ENCODE assay signal across 22 cellular contexts in the genomic region with DNA sequence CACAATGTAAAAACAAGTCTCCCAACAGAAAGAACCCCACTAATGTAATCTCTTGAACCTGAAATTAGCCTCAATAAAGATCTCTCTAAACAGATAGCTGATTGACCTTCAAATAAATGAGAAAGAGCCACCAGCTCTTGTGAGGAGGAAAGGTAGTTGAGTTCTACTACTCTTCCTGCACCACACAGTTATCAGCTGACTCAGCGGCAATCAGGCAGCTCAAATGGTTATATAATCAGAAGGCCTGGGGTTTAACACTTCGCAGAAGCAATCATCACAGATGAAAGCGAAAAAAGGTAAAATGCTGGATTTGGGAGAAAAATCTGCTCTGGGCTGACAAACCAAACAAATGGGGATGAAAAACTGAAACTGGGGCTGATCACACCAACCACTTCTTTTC.
DNase-seq lines count a peak whose midpoint lies in the region; ATAC-seq and TF ChIP-seq lines count a peak whose summit lies in the region.
"Had no signal": no experiment of that assay in that cellular context is flagged by ENCODE, and none has a peak within 500 bp of the region (broad histone marks: within the 10 kb centered on the region; RNA-seq: fewer than 3 reads in every experiment).

No MANE protein-coding gene starts in this region.

- H3K4me3 ChIP-seq in HEK293 (ENCODE audit: low read depth, low read length) = no peak overlapping the region
- H3K4me3 ChIP-seq in hepatocyte = no peak overlapping the region
- no peak overlapping the region for H3K4me3 ChIP-seq in PC-3 (ENCODE audit: low read length)
- no peak overlapping the region for H3K4me3 ChIP-seq in sigmoid colon
- H3K4me3 ChIP-seq: tibial nerve had no signal

- CTCF ChIA-PET in HEK293 (lab: Yijun Ruan, JAX) = interaction anchor here (0.6 to 1.5 kb wide), 2 partner anchors 27 to 172 kb away, joined by 3 to 4 read pairs; no protein-coding TSS in a partner anchor
- CTCF ChIA-PET in PC-3 (lab: Charles Lee) = no interaction called here

- H3K27me3 Mint-ChIP-seq in central memory CD8-positive, alpha-beta T cell = no peaks in the 10 kb centered on the region
- H3K27me3 Mint-ChIP-seq: activated CD4-positive, alpha-beta memory T cell treated with anti-CD3 and anti-CD28 coated beads, Interleukin-2, amount 10 ng/mL, durations not matched to agents 7 days and 5 days; CD4-positive, alpha-beta memory T cell had no signal

- no peaks in the 10 kb centered on the region for H3K9me3 ChIP-seq in HEK293 (ENCODE audit: control insufficient read depth, insufficient read depth, low read depth, low read length)
- no peaks in the 10 kb centered on the region for H3K9me3 ChIP-seq in hepatocyte (ENCODE audit: low read depth)
- H3K9me3 ChIP-seq in PC-3 (ENCODE audit: low read length) = no peaks in the 10 kb centered on the region
- no peaks in the 10 kb centered on the region for H3K9me3 ChIP-seq in sigmoid colon
- H3K9me3 ChIP-seq: SK-N-SH, tibial nerve had no signal

- peaks cover 48% of the 10 kb centered on the region for H3K4me1 Mint-ChIP-seq in central memory CD8-positive, alpha-beta T cell
- H3K4me1 Mint-ChIP-seq: activated CD4-positive, alpha-beta memory T cell treated with anti-CD3 and anti-CD28 coated beads, Interleukin-2, amount 10 ng/mL, durations not matched to agents 7 days and 5 days had no signal

- H3K4me3 Mint-ChIP-seq in central memory CD8-positive, alpha-beta T cell = no peak overlapping the region
- H3K4me3 Mint-ChIP-seq: activated CD4-positive, alpha-beta memory T cell treated with anti-CD3 and anti-CD28 coated beads, Interleukin-2, amount 10 ng/mL, durations not matched to agents 7 days and 5 days; endodermal cell; T-helper 2 cell treated with Interferon-gamma antibody and Interleukin-4, amounts not matched to agents 5 μg/mL and 100 μg/mL, for 36 hours had no signal

- H3K9ac ChIP-seq in PC-3 (ENCODE audit: low read length) = no peak overlapping the region
- H3K9ac ChIP-seq: SK-N-SH had no signal

- no peaks in the 10 kb centered on the region for H3F3A ChIP-seq in PC-3 (ENCODE audit: low read length, unreplicated experiment)

- H3K27ac ChIP-seq in HEK293 (ENCODE audit: extremely low read depth, low read depth, low read length) = no peak overlapping the region
- H3K27ac ChIP-seq in hepatocyte = peak overlapping the region; percentile 1
- H3K27ac ChIP-seq in PC-3 (ENCODE audit: low read length) = no peak overlapping the region
- no peak overlapping the region for H3K27ac ChIP-seq in sigmoid colon

- no peaks in the 10 kb centered on the region for H3K9me3 Mint-ChIP-seq in central memory CD8-positive, alpha-beta T cell
- H3K9me3 Mint-ChIP-seq: activated CD4-positive, alpha-beta memory T cell treated with anti-CD3 and anti-CD28 coated beads, Interleukin-2, amount 10 ng/mL, durations not matched to agents 7 days and 5 days; endodermal cell; T-helper 2 cell treated with Interferon-gamma antibody and Interleukin-4, amounts not matched to agents 5 μg/mL and 100 μg/mL, for 36 hours had no signal

- H3K36me3 Mint-ChIP-seq in central memory CD8-positive, alpha-beta T cell (ENCODE audit: insufficient read depth) = peaks cover 8% of the 10 kb centered on the region

- 62% methylated on average over 3 of the region's 3 CpGs for WGBS in hepatocyte (ENCODE audit: low lambda C conversion rate, missing lambda C conversion rate)
- 25 to 61% methylated on average over 3 of the region's 3 CpGs for WGBS in sigmoid colon, 2 donors

- ATAC-seq in central memory CD8-positive, alpha-beta T cell (replicated peaks; ENCODE audit: extremely low read depth, poor library complexity, severe bottlenecking) = no peak
- no peak for ATAC-seq in PC-3

- no peak for TF ChIP-seq EP300 in sigmoid colon (IDR thresholded peaks at IDR 0.05)

- H3K4me2 ChIP-seq in hepatocyte (peak overlapping the region; percentile 41), PC-3 (ENCODE audit: low read length) (no peak overlapping the region)
- H3K4me2 ChIP-seq: SK-N-SH had no signal

- TF ChIP-seq CTCF in HEK293 (tag by site-specific recombination; IDR thresholded peaks at IDR 0.05) (no peak), hepatocyte (IDR thresholded peaks at IDR 0.05; ENCODE audit: poor library complexity) (no peak), PC-3 (conservative IDR thresholded peaks at IDR 0.05; ENCODE audit: low read depth, low read length) (no peak), sigmoid colon (IDR thresholded peaks at IDR 0.05) (no peak)

- H2AFZ ChIP-seq in hepatocyte (no peak overlapping the region), PC-3 (ENCODE audit: low read length) (no peak overlapping the region)

- POLR2A ChIA-PET in HEK293 (lab: Yijun Ruan, JAX) (no interaction called here), PC-3 (lab: Charles Lee; ENCODE audit: unreplicated experiment) (no interaction called here)

- H3K27me3 ChIP-seq in hepatocyte = no peaks in the 10 kb centered on the region
- H3K27me3 ChIP-seq in PC-3 (ENCODE audit: low read length) = no peaks in the 10 kb centered on the region
- no peaks in the 10 kb centered on the region for H3K27me3 ChIP-seq in sigmoid colon
- H3K27me3 ChIP-seq: tibial nerve had no signal

- H3K27ac Mint-ChIP-seq in central memory CD8-positive, alpha-beta T cell (ENCODE audit: low read depth) = peak overlapping the region; percentile 29
- H3K27ac Mint-ChIP-seq: activated CD4-positive, alpha-beta memory T cell treated with anti-CD3 and anti-CD28 coated beads, Interleukin-2, amount 10 ng/mL, durations not matched to agents 7 days and 5 days; T-helper 2 cell treated with Interferon-gamma antibody and Interleukin-4, amounts not matched to agents 5 μg/mL and 100 μg/mL, for 36 hours had no signal

- H3K36me3 ChIP-seq in HEK293 (ENCODE audit: control insufficient read depth in 2 of 2, insufficient read depth in 1 of 2, low read length in 2 of 2) (peaks cover 0 to 6% of the 10 kb centered on the region in 2 experiments; a peak in 1 of 3 replicates), hepatocyte (replicated peaks; ENCODE audit: insufficient read depth, low read depth) (no peaks in the 10 kb centered on the region), PC-3 (ENCODE audit: low read depth, low read length) (no peaks in the 10 kb centered on the region), sigmoid colon (peaks cover 0 to 3% (median 0%) of the 10 kb centered on the region in 4 donors)
- H3K36me3 ChIP-seq: tibial nerve had no signal

- H4K20me1 ChIP-seq in hepatocyte (ENCODE audit: insufficient read depth, poor library complexity, severe bottlenecking) (peaks cover 6% of the 10 kb centered on the region), PC-3 (ENCODE audit: low read length) (no peaks in the 10 kb centered on the region)

- no peak for DNase-seq in central memory CD8-positive, alpha-beta T cell (ENCODE audit: low spot score in 2 of 2)
- DNase-seq in hepatocyte (ENCODE audit: low spot score) (peak; percentile 19), putamen (ENCODE audit: low spot score) (peak; percentile 47), PC-3 (no peak), NCI-H748 (lab: John Stamatoyannopoulos, UW; ENCODE audit: unreplicated experiment) (no peak), SHP77 (lab: John Stamatoyannopoulos, UW) (no peak), sigmoid colon (no peak)
- DNase-seq: activated CD4-positive, alpha-beta memory T cell treated with anti-CD3 and anti-CD28 coated beads, Interleukin-2, amount 10 ng/mL, durations not matched to agents 7 days and 5 days; activated CD4-positive, CD25-positive, alpha-beta regulatory T cell; activated naive CD4-positive, alpha-beta T cell treated with Interleukin-2 at 50 U/mL for 16 hours; CD4-positive, alpha-beta memory T cell; DMS153; endodermal cell; GOT3; KBM-7; MV-4-11; NCI-H1694 treated with DMSO at 0.1 percent for 48 hours; NCI-H226; SK-N-SH had no signal

- intact Hi-C loops in PC-3 (cut with micrococcal nuclease) = no loop called here
- intact Hi-C loops in sigmoid colon (cut with DNase I) = no loop called here

- peaks cover 88% of the 10 kb centered on the region for H3K79me2 ChIP-seq in hepatocyte
- no peaks in the 10 kb centered on the region for H3K79me2 ChIP-seq in PC-3 (ENCODE audit: low read length)

- H3K9me2 ChIP-seq in hepatocyte (replicated peaks; ENCODE audit: insufficient read depth) = no peaks in the 10 kb centered on the region
- no peaks in the 10 kb centered on the region for H3K9me2 ChIP-seq in PC-3 (replicated peaks; ENCODE audit: low read length)
- H3K9me2 ChIP-seq: SK-N-SH had no signal

- TF ChIP-seq POLR2A in sigmoid colon (IDR thresholded peaks at IDR 0.05) = no peak

- H3K4me1 ChIP-seq in HEK293 (ENCODE audit: control insufficient read depth, insufficient read depth, low read length) (peaks cover 12% of the 10 kb centered on the region), hepatocyte (ENCODE audit: insufficient read depth) (peaks cover 5% of the 10 kb centered on the region), PC-3 (ENCODE audit: insufficient read depth, low read length) (no peaks in the 10 kb centered on the region), sigmoid colon (peaks cover 0 to 24% (median 19%) of the 10 kb centered on the region in 4 donors)

- BruUV-seq in PC-3 (replicated peaks; lab: Mats Ljungman, UMichigan) = no TSS peak

TF ChIP-seq in HEK293, 187 proteins besides CTCF, POLR2A, EP300 and RAD21:
- TF ChIP-seq ZBTB17 (tag by site-specific recombination; IDR thresholded peaks at IDR 0.05) (0 out of 2 replicates have a peak, but pooled peaks have one; percentile 50), ZNF19 (tag by site-specific recombination; IDR thresholded peaks at IDR 0.05; ENCODE audit: low read depth) (no peak)

Comparison
In these comparisons a context has a peak if more than half of its experiments do, and no peak if none do; other contexts are left out.
1. DNase-seq: peak in hepatocyte (single experiment) and putamen (single experiment); none in central memory CD8-positive, alpha-beta T cell (0 of 2), PC-3 (single experiment), NCI-H748 (single experiment), SHP77 (0 of 2) and sigmoid colon (single experiment).